Comparison of ENCODE assay signal across 11 cellular contexts in genomic region chrX:155231163-155231562, GRCh38. TPM values are rescaled to one million over a fixed set of nuclear protein-coding genes. Genes with fewer than 3 reads are reported as not detected.
A peak's percentile ranks its signal among the peaks of the same experiment; 100 is the strongest.
DNase-seq lines count a peak whose midpoint lies in the region; ATAC-seq and TF ChIP-seq lines count a peak whose summit lies in the region.
"Had no signal": no experiment of that assay in that cellular context is flagged by ENCODE, and none has a peak within 500 bp of the region (broad histone marks: within the 10 kb centered on the region; RNA-seq: fewer than 3 reads in every experiment).

No MANE protein-coding gene starts in this region.

- H3K4me2 ChIP-seq in neural progenitor cell: no peak overlapping the region

- no peak overlapping the region for H3K4me3 Mint-ChIP-seq in T-helper 17 cell
- H3K4me3 Mint-ChIP-seq in neural progenitor cell: no peak overlapping the region
- H3K4me3 Mint-ChIP-seq in CD4-positive, alpha-beta memory T cell: no peak overlapping the region
- H3K4me3 Mint-ChIP-seq: nephron had no signal

- H3K9me3 ChIP-seq in T-helper 17 cell (ENCODE audit: control insufficient read depth, low read length, poor library complexity, severe bottlenecking) (no peaks in the 10 kb centered on the region), neural progenitor cell (ENCODE audit: low read depth) (no peaks in the 10 kb centered on the region)
- no peaks in the 10 kb centered on the region for H3K9me3 ChIP-seq in CD4-positive, alpha-beta memory T cell (ENCODE audit: control insufficient read depth in 1 of 2, low read length in 2 of 2)

- no peaks in the 10 kb centered on the region for H3F3A ChIP-seq in neural progenitor cell (ENCODE audit: low read depth)

- H3K4me1 ChIP-seq in neural progenitor cell: no peaks in the 10 kb centered on the region
- no peaks in the 10 kb centered on the region for H3K4me1 ChIP-seq in CD4-positive, alpha-beta memory T cell (ENCODE audit: insufficient read depth, low read length)

- ATAC-seq in GM18508 (IDR thresholded peaks at IDR 0.05; ENCODE audit: insufficient read depth, unreplicated experiment) (peak; percentile 69), GM19438 (IDR thresholded peaks at IDR 0.05; ENCODE audit: low read depth, unreplicated experiment) (peak; percentile 84), HG02938 (IDR thresholded peaks at IDR 0.05; ENCODE audit: unreplicated experiment) (peak; percentile 95), T-helper 17 cell (no peak)

- H3K9me3 Mint-ChIP-seq in neural progenitor cell: no peaks in the 10 kb centered on the region
- H3K9me3 Mint-ChIP-seq in CD4-positive, alpha-beta memory T cell: no peaks in the 10 kb centered on the region

- no peak for DNase-seq in T-helper 17 cell
- DNase-seq in neural progenitor cell (ENCODE audit: low spot score): no peak
- DNase-seq in stimulated activated CD4-positive, alpha-beta T cell treated with anti-CD3 and anti-CD28 coated beads, Interleukin-15, amount 100 ng/mL, for 24 hours: no peak
- no peak for DNase-seq in T-helper 9 cell
- DNase-seq in CD4-positive, alpha-beta memory T cell: no peak
- DNase-seq: activated CD4-positive, CD25-positive, alpha-beta regulatory T cell treated with anti-CD3 and anti-CD28 coated beads, Interleukin-2, amount 50 U/mL, for 72 hours; islet precursor cell had no signal

- H3K27me3 Mint-ChIP-seq in T-helper 17 cell (no peaks in the 10 kb centered on the region), neural progenitor cell (ENCODE audit: insufficient read depth, low read depth) (no peaks in the 10 kb centered on the region)
- no peaks in the 10 kb centered on the region for H3K27me3 Mint-ChIP-seq in CD4-positive, alpha-beta memory T cell

- no peak overlapping the region for H3K4me3 ChIP-seq in neural progenitor cell
- no peak overlapping the region for H3K4me3 ChIP-seq in CD4-positive, alpha-beta memory T cell (ENCODE audit: low read length in 2 of 2)

- H3K27me3 ChIP-seq in neural progenitor cell: no peaks in the 10 kb centered on the region
- H3K27me3 ChIP-seq in CD4-positive, alpha-beta memory T cell (ENCODE audit: insufficient read depth, low read length): no peaks in the 10 kb centered on the region

- peaks cover 10% of the 10 kb centered on the region for H3K36me3 ChIP-seq in neural progenitor cell
- peaks cover 8% of the 10 kb centered on the region for H3K36me3 ChIP-seq in CD4-positive, alpha-beta memory T cell (ENCODE audit: insufficient read depth, low read length)

- CTCF ChIA-PET in CD4-positive, alpha-beta memory T cell (lab: Charles Lee; ENCODE audit: partially characterized antibody): interaction anchor here (1.3 kb wide), 1 partner anchor 12 kb away, joined by 3 read pairs; no protein-coding TSS in a partner anchor

- H3K9ac ChIP-seq in neural progenitor cell: no peak overlapping the region

- no peak overlapping the region for H2AFZ ChIP-seq in neural progenitor cell (replicated peaks)

- TF ChIP-seq CTCF in neural progenitor cell (IDR thresholded peaks at IDR 0.05): no peak

- H3K79me2 ChIP-seq in neural progenitor cell (ENCODE audit: low read depth): peaks cover 11% of the 10 kb centered on the region

- intact Hi-C loops in CD4-positive, alpha-beta memory T cell (cut with micrococcal nuclease): no loop called here

- H3K27ac ChIP-seq in neural progenitor cell: no peak overlapping the region
- H3K27ac ChIP-seq in CD4-positive, alpha-beta memory T cell (ENCODE audit: low read depth, low read length): no peak overlapping the region

- H3K36me3 Mint-ChIP-seq in T-helper 17 cell (ENCODE audit: low read depth): peaks cover 3% of the 10 kb centered on the region
- H3K36me3 Mint-ChIP-seq in neural progenitor cell: peaks cover 8% of the 10 kb centered on the region
- H3K36me3 Mint-ChIP-seq in CD4-positive, alpha-beta memory T cell: peaks cover 16 to 58% of the 10 kb centered on the region in 2 donors

- H3K27ac Mint-ChIP-seq in T-helper 17 cell (peak overlapping the region; percentile 62), neural progenitor cell (no peak overlapping the region)
- peak overlapping the region in 3 of 7 donors; percentile 44 to 89 (median 66) for H3K27ac Mint-ChIP-seq in CD4-positive, alpha-beta memory T cell
- H3K27ac Mint-ChIP-seq: nephron had no signal

- H4K20me1 ChIP-seq in neural progenitor cell (ENCODE audit: low read depth): peaks cover 7% of the 10 kb centered on the region

- POLR2A ChIA-PET in CD4-positive, alpha-beta memory T cell (lab: Charles Lee; ENCODE audit: partially characterized antibody): no interaction called here

- H3K4me1 Mint-ChIP-seq in T-helper 17 cell (peaks cover 16% of the 10 kb centered on the region), neural progenitor cell (no peaks in the 10 kb centered on the region)
- H3K4me1 Mint-ChIP-seq in CD4-positive, alpha-beta memory T cell: peaks cover 10 to 15% (median 11%) of the 10 kb centered on the region in 4 donors
- H3K4me1 Mint-ChIP-seq: nephron had no signal

RNA-seq across cellular contexts. Expression of gene VBP1, which starts 14.9 kb away (rescaled TPM):
- total RNA-seq in T-helper 17 cell (10 to 100 TPM; 18.9 to 21.0 TPM), neural progenitor cell (ENCODE audit: low replicate concordance) (115 and 217 TPM in 2 replicates)
- 10 to 100 TPM; 30.8 to 33.9 TPM for total RNA-seq in CD4-positive, alpha-beta memory T cell
- 100 to 1,000 TPM in 1 of 2 donors, 10 to 100 TPM in 1; 82.8 to 112 TPM for polyA plus RNA-seq in CD4-positive, alpha-beta memory T cell

RNA-seq across cellular contexts. Expression of gene RAB39B, which starts 33.1 kb away (rescaled TPM):
- total RNA-seq in T-helper 17 cell (1 to 10 TPM; 6.5 to 7.1 TPM), neural progenitor cell (ENCODE audit: low replicate concordance) (6.3 and 8.7 TPM in 2 replicates)
- total RNA-seq in CD4-positive, alpha-beta memory T cell: 10 to 100 TPM; 16.5 to 16.6 TPM
- 1 to 10 TPM; 2.5 to 7.9 TPM for polyA plus RNA-seq in CD4-positive, alpha-beta memory T cell
